Comparison of ENCODE assay signal across 8 cellular contexts in the genomic region with DNA sequence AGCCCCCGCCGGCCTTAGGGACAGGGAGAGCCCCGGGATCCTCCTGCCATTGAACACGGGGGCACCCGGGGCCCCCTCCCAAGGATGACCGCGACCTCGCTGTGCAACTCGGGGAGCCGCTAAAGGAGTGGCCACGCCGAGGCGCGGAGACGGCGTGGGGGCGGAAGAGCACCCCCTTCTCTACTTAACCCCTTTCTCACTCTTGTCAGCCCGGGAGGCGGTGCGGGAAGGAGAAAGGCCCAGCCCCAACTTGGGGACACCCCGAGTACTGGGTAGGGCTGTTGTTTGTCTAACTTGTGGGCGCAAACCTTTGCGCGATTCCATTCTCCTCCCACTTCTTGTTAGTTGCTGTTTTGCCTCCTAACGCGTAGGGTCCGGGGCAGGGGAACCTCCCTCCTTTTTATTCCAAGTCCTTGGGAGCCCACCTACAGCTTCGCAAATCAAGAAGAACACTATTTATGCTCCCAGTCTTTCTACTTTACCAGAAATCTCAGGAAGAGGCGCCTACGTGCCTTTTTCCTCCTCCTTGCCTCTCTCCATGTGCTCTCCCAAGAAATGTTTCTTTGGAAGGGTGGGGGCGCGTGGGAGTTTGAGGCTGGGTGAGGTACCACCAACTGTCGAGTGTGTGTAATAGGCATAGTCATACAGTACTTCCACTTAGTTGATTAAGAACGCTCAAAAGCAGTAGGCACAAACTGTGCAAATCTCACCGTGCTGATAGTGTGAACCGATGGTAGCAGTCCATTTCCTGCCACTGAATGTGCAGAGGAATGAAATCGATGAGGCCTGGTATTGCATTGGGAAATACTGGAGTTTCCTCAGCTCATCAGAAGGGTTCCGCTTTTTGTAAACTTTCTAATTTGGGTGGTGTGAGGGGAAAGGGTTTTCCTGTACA. TPM values are rescaled to one million over a fixed set of nuclear protein-coding genes. Genes with fewer than 3 reads are reported as not detected.
DNase-seq lines count a peak whose midpoint lies in the region; ATAC-seq and TF ChIP-seq lines count a peak whose summit lies in the region.

No MANE protein-coding gene starts in this region.

- H3K4me3 Mint-ChIP-seq in activated T-helper 17 cell treated with anti-CD3 and anti-CD28 coated beads, Interleukin-2, amount 50 U/mL, for 72 hours, result peak overlapping the region; percentile 91

- no peaks in the 10 kb centered on the region for H3K36me3 ChIP-seq in urinary bladder (ENCODE audit: insufficient read depth)

- H3K27ac Mint-ChIP-seq in activated T-helper 17 cell treated with anti-CD3 and anti-CD28 coated beads, Interleukin-2, amount 50 U/mL, for 72 hours, result peak overlapping the region; percentile 95

- no peaks in the 10 kb centered on the region for H3K4me1 ChIP-seq in foreskin keratinocyte
- no peaks in the 10 kb centered on the region for H3K4me1 ChIP-seq in urinary bladder (ENCODE audit: insufficient read depth)

- TF ChIP-seq CTCF in GM13976 (IDR thresholded peaks at IDR 0.05; ENCODE audit: borderline replicate concordance, control extremely low read depth, extremely low read depth, insufficient read depth, missing control alignments), result no peak
- TF ChIP-seq CTCF in foreskin keratinocyte (conservative IDR thresholded peaks at IDR 0.05), result no peak
- no peak for TF ChIP-seq CTCF in omental fat pad (IDR thresholded peaks at IDR 0.05)

- in situ Hi-C loops in GM13976 (cut with MboI; ENCODE audit: low sequenced_read_pairs, unreplicated experiment), result no loop called here

- ATAC-seq in HG02623 (IDR thresholded peaks at IDR 0.05; ENCODE audit: unreplicated experiment), result peak; percentile 30
- ATAC-seq in activated T-helper 17 cell treated with anti-CD3 and anti-CD28 coated beads, Interleukin-2, amount 50 U/mL, for 72 hours (replicated peaks), result peak; percentile 76
- peak; percentile 44 for ATAC-seq in foreskin keratinocyte
- peak; percentile 73 for ATAC-seq in omental fat pad (ENCODE audit: low FRiP score)

- H3K4me1 Mint-ChIP-seq in activated T-helper 17 cell treated with anti-CD3 and anti-CD28 coated beads, Interleukin-2, amount 50 U/mL, for 72 hours, result peaks cover 13% of the 10 kb centered on the region

- WGBS in urinary bladder, result under 1% methylated on average over 37 of the region's 38 CpGs

- peak; percentile 33 for DNase-seq in GM13976 (ENCODE audit: low spot score)
- peak; percentile 77 for DNase-seq in NOMO-1 treated with DMSO at 0.1 percent for 48 hours (lab: John Stamatoyannopoulos, UW; ENCODE audit: unreplicated experiment)
- no peak for DNase-seq in foreskin keratinocyte
- peak; percentile 28 for DNase-seq in omental fat pad (ENCODE audit: low spot score)
- DNase-seq in DMS153 treated with DMSO at 0.1 percent for 48 hours (lab: John Stamatoyannopoulos, UW; ENCODE audit: unreplicated experiment), result no peak

- no peaks in the 10 kb centered on the region for H3K9me3 Mint-ChIP-seq in activated T-helper 17 cell treated with anti-CD3 and anti-CD28 coated beads, Interleukin-2, amount 50 U/mL, for 72 hours

- no peaks in the 10 kb centered on the region for H3K27me3 Mint-ChIP-seq in activated T-helper 17 cell treated with anti-CD3 and anti-CD28 coated beads, Interleukin-2, amount 50 U/mL, for 72 hours

- no peaks in the 10 kb centered on the region for H3K36me3 Mint-ChIP-seq in activated T-helper 17 cell treated with anti-CD3 and anti-CD28 coated beads, Interleukin-2, amount 50 U/mL, for 72 hours (ENCODE audit: low read depth)

- no peaks in the 10 kb centered on the region for H3K27me3 ChIP-seq in foreskin keratinocyte

- H3K4me3 ChIP-seq in urinary bladder (ENCODE audit: low read depth, low read length), result peak overlapping the region; percentile 87

- peak overlapping the region; percentile 93 for H3K27ac ChIP-seq in foreskin keratinocyte
- H3K27ac ChIP-seq in urinary bladder (ENCODE audit: low read depth), result peak overlapping the region; percentile 80

RNA-seq across cellular contexts. Expression of a gene that starts 0.8 kb away (rescaled TPM):
- total RNA-seq in activated T-helper 17 cell treated with anti-CD3 and anti-CD28 coated beads, Interleukin-2, amount 50 U/mL, for 72 hours, result 1 to 10 TPM; 7.1 to 9.0 TPM
- total RNA-seq in foreskin keratinocyte (10.8 and 12.2 TPM in 2 replicates), omental fat pad (10 to 100 TPM; 36.6 to 78.3 (median 41.4) TPM), urinary bladder (52.2 TPM)
- polyA plus RNA-seq in foreskin keratinocyte (2.8 and 3.3 TPM in 2 replicates), urinary bladder (11.8 TPM)

Comparison
In these comparisons a context has a peak if more than half of its experiments do, and no peak if none do; other contexts are left out.
1. DNase-seq: peak in GM13976 (single experiment), NOMO-1 treated with DMSO at 0.1 percent for 48 hours (single experiment) and omental fat pad (single experiment); none in foreskin keratinocyte (0 of 2) and DMS153 treated with DMSO at 0.1 percent for 48 hours (single experiment).
2. Peak in every context shown above with its lines, with median percentiles within 50 percentile points of each other: ATAC-seq.